21 cellular contexts compared by ENCODE assay signal in genomic region chr2:167752734-167753133, GRCh38.
"Had no signal": no experiment of that assay in that cellular context is flagged by ENCODE, and none has a peak within 500 bp of the region (broad histone marks: within the 10 kb centered on the region; RNA-seq: fewer than 3 reads in every experiment).

No MANE protein-coding gene starts in this region.

- H3K36me3 Mint-ChIP-seq: natural killer cell had no signal

- H3K27ac ChIP-seq: colonic mucosa, foreskin keratinocyte, heart right ventricle, right atrium auricular region, stomach had no signal

- H3K9me3 ChIP-seq: colonic mucosa, heart right ventricle, mucosa of descending colon, right atrium auricular region, stomach had no signal

- H3K27ac Mint-ChIP-seq: endodermal cell, natural killer cell had no signal

- H3K4me3 ChIP-seq: colonic mucosa, heart right ventricle, mucosa of descending colon, right atrium auricular region, stomach had no signal

- DNase-seq: colonic mucosa; dermis blood vessel endothelial cell; effector CD4-positive, alpha-beta T cell; erythroblast; foreskin keratinocyte; heart right ventricle; hypothalamus; islet precursor cell; mammary epithelial cell; mucosa of descending colon; natural killer cell; small intestine; stimulated activated CD4-positive, alpha-beta T cell treated with anti-CD3 and anti-CD28 coated beads, Interleukin-12 subunit alpha, Interleukin-12 subunit beta, amount 100 ng/mL, for 4 hours; stimulated activated naive CD4-positive, alpha-beta T cell; stomach; substantia nigra; trophoblast cell had no signal

- H3K36me3 ChIP-seq: colonic mucosa, heart right ventricle, right atrium auricular region, stomach had no signal

- H3K27me3 ChIP-seq: colonic mucosa, foreskin keratinocyte, right atrium auricular region, stomach had no signal

- ATAC-seq: foreskin keratinocyte, heart right ventricle, left lobe of liver, mucosa of descending colon, natural killer cell had no signal

- H3K4me1 Mint-ChIP-seq: natural killer cell had no signal

- H3K4me1 ChIP-seq: colonic mucosa, foreskin keratinocyte, heart right ventricle, right atrium auricular region, stomach had no signal

- H3K4me3 Mint-ChIP-seq: endodermal cell, natural killer cell, neural crest cell had no signal

- H3K9me3 Mint-ChIP-seq: endodermal cell, natural killer cell, neural crest cell had no signal
